16 cellular contexts compared by ENCODE assay signal in genomic region chr5:39654715-39655114, GRCh38.
A peak's percentile ranks its signal among the peaks of the same experiment; 100 is the strongest.
DNase-seq lines count a peak whose midpoint lies in the region; ATAC-seq and TF ChIP-seq lines count a peak whose summit lies in the region.
"Had no signal": no experiment of that assay in that cellular context is flagged by ENCODE, and none has a peak within 500 bp of the region (broad histone marks: within the 10 kb centered on the region; RNA-seq: fewer than 3 reads in every experiment).

No MANE protein-coding gene starts in this region.

- no CpG with 5 or more reads among the region's 4 CpGs for WGBS in mesendoderm (ENCODE audit: extremely low coverage, insufficient coverage, low lambda C conversion rate)

- H4K5ac ChIP-seq in mesendoderm (ENCODE audit: low read length), result no peak overlapping the region

- H3K23ac ChIP-seq in mesendoderm (ENCODE audit: low read length), result no peak overlapping the region

- no peaks in the 10 kb centered on the region for H3K36me3 ChIP-seq in mesendoderm (ENCODE audit: control insufficient read depth, insufficient read depth, low read length)

- H3K4me3 ChIP-seq in mesendoderm (ENCODE audit: low read length), result no peak overlapping the region
- H3K4me3 ChIP-seq: GM23338 had no signal

- H3K36me3 Mint-ChIP-seq in stimulated activated naive CD8-positive, alpha-beta T cell treated with anti-CD3 and anti-CD28 coated beads, Interleukin-15, Interleukin-2, amounts not matched to agents 100 ng/mL and 50 ng/mL, for 24 hours (ENCODE audit: low read depth), result no peaks in the 10 kb centered on the region

- no peak for ATAC-seq in stimulated activated naive CD8-positive, alpha-beta T cell treated with anti-CD3 and anti-CD28 coated beads, Interleukin-15, amount 100 ng/mL, for 72 hours
- ATAC-seq in GM19452 (IDR thresholded peaks at IDR 0.05; ENCODE audit: unreplicated experiment), result no peak
- no peak for ATAC-seq in HG02798 (IDR thresholded peaks at IDR 0.05; ENCODE audit: poor library complexity, unreplicated experiment)
- ATAC-seq: GM23338 had no signal

- no peak overlapping the region for H3K4ac ChIP-seq in mesendoderm (ENCODE audit: low read depth, low read length)

- peaks cover 19% of the 10 kb centered on the region for H3K4me1 Mint-ChIP-seq in stimulated activated naive CD8-positive, alpha-beta T cell treated with anti-CD3 and anti-CD28 coated beads, Interleukin-15, Interleukin-2, amounts not matched to agents 100 ng/mL and 50 ng/mL, for 24 hours (ENCODE audit: low read depth)
- H3K4me1 Mint-ChIP-seq in stimulated activated naive CD8-positive, alpha-beta T cell treated with anti-CD3 and anti-CD28 coated beads, Interleukin-15, amount 100 ng/mL, for 72 hours, result peaks cover 18% of the 10 kb centered on the region

- in situ Hi-C loops in GM13976 (cut with MboI; ENCODE audit: low sequenced_read_pairs, unreplicated experiment), result no loop called here

- H3K4me3 Mint-ChIP-seq in stimulated activated naive CD8-positive, alpha-beta T cell treated with anti-CD3 and anti-CD28 coated beads, Interleukin-15, Interleukin-2, amounts not matched to agents 100 ng/mL and 50 ng/mL, for 24 hours, result no peak overlapping the region
- no peak overlapping the region for H3K4me3 Mint-ChIP-seq in stimulated activated naive CD8-positive, alpha-beta T cell treated with anti-CD3 and anti-CD28 coated beads, Interleukin-15, amount 100 ng/mL, for 72 hours
- H3K4me3 Mint-ChIP-seq: B cell; CD4-positive, alpha-beta T cell; GM23338 had no signal

- no peak for TF ChIP-seq CTCF in GM13976 (IDR thresholded peaks at IDR 0.05; ENCODE audit: borderline replicate concordance, control extremely low read depth, extremely low read depth, insufficient read depth, missing control alignments)

- H2BK15ac ChIP-seq in mesendoderm (replicated peaks; ENCODE audit: low read depth), result no peak overlapping the region

- H3K79me1 ChIP-seq in mesendoderm (ENCODE audit: low read length), result no peaks in the 10 kb centered on the region

- no peaks in the 10 kb centered on the region for H3K79me2 ChIP-seq in mesendoderm (ENCODE audit: control insufficient read depth, insufficient read depth, low read length)

- H3K9ac ChIP-seq in mesendoderm (ENCODE audit: low read length), result no peak overlapping the region

- H3K27ac ChIP-seq in mesendoderm (ENCODE audit: low read depth, low read length), result no peak overlapping the region

- DNase-seq in stimulated activated naive CD8-positive, alpha-beta T cell treated with anti-CD3 and anti-CD28 coated beads, Interleukin-15, amount 100 ng/mL, for 72 hours, result no peak
- DNase-seq in NOMO-1 (lab: John Stamatoyannopoulos, UW; ENCODE audit: unreplicated experiment in 2 of 2) (peak; percentile 48 to 70), SKM-1 (lab: John Stamatoyannopoulos, UW; ENCODE audit: unreplicated experiment) (peak; percentile 19), mesendoderm (no peak), GM13976 (ENCODE audit: low spot score) (no peak)
- DNase-seq: ACHN; C1 segment of cervical spinal cord; Calu3; CD4-positive, alpha-beta T cell; DMS 273 treated with DMSO at 0.1 percent for 48 hours; H7 had no signal

- H3K9me3 Mint-ChIP-seq in stimulated activated naive CD8-positive, alpha-beta T cell treated with anti-CD3 and anti-CD28 coated beads, Interleukin-15, Interleukin-2, amounts not matched to agents 100 ng/mL and 50 ng/mL, for 24 hours, result no peaks in the 10 kb centered on the region
- H3K9me3 Mint-ChIP-seq in stimulated activated naive CD8-positive, alpha-beta T cell treated with anti-CD3 and anti-CD28 coated beads, Interleukin-15, amount 100 ng/mL, for 72 hours, result no peaks in the 10 kb centered on the region
- H3K9me3 Mint-ChIP-seq: CD4-positive, alpha-beta T cell had no signal

- no peak overlapping the region for H3K4me2 ChIP-seq in mesendoderm (ENCODE audit: low read length)
- H3K4me2 ChIP-seq: GM23338 had no signal

- no peaks in the 10 kb centered on the region for H3K27me3 ChIP-seq in mesendoderm (ENCODE audit: insufficient read depth, low read length, poor library complexity)

- H3K27me3 Mint-ChIP-seq in stimulated activated naive CD8-positive, alpha-beta T cell treated with anti-CD3 and anti-CD28 coated beads, Interleukin-15, Interleukin-2, amounts not matched to agents 100 ng/mL and 50 ng/mL, for 24 hours, result peaks cover 14% of the 10 kb centered on the region
- H3K27me3 Mint-ChIP-seq in stimulated activated naive CD8-positive, alpha-beta T cell treated with anti-CD3 and anti-CD28 coated beads, Interleukin-15, amount 100 ng/mL, for 72 hours, result no peaks in the 10 kb centered on the region
- H3K27me3 Mint-ChIP-seq: B cell had no signal

- no peak overlapping the region for H3K18ac ChIP-seq in mesendoderm (ENCODE audit: low read length)

- no peak overlapping the region for H2BK120ac ChIP-seq in mesendoderm (ENCODE audit: low read depth, low read length)

- H2BK5ac ChIP-seq in mesendoderm (ENCODE audit: low read length), result no peak overlapping the region

- no peak overlapping the region for H3K56ac ChIP-seq in mesendoderm (ENCODE audit: low read length)

- no peaks in the 10 kb centered on the region for H3K4me1 ChIP-seq in mesendoderm (ENCODE audit: control insufficient read depth, low read depth, low read length)

- peak overlapping the region; percentile 16 for H3K27ac Mint-ChIP-seq in stimulated activated naive CD8-positive, alpha-beta T cell treated with anti-CD3 and anti-CD28 coated beads, Interleukin-15, Interleukin-2, amounts not matched to agents 100 ng/mL and 50 ng/mL, for 24 hours
- no peak overlapping the region for H3K27ac Mint-ChIP-seq in stimulated activated naive CD8-positive, alpha-beta T cell treated with anti-CD3 and anti-CD28 coated beads, Interleukin-15, amount 100 ng/mL, for 72 hours
- H3K27ac Mint-ChIP-seq: B cell; CD4-positive, alpha-beta T cell; GM23338 had no signal

- H2AK5ac ChIP-seq in mesendoderm (ENCODE audit: low read length), result no peak overlapping the region

- H4K8ac ChIP-seq in mesendoderm (ENCODE audit: low read depth, low read length), result no peak overlapping the region

Comparison
In these comparisons a context has a peak if more than half of its experiments do, and no peak if none do; other contexts are left out.
1. DNase-seq: peak in NOMO-1 (2 of 2) and SKM-1 (single experiment); none in stimulated activated naive CD8-positive, alpha-beta T cell treated with anti-CD3 and anti-CD28 coated beads, Interleukin-15, amount 100 ng/mL, for 72 hours (0 of 2), mesendoderm (single experiment) and GM13976 (single experiment).